Comparison of ENCODE assay signal across 8 cellular contexts in the genomic region with DNA sequence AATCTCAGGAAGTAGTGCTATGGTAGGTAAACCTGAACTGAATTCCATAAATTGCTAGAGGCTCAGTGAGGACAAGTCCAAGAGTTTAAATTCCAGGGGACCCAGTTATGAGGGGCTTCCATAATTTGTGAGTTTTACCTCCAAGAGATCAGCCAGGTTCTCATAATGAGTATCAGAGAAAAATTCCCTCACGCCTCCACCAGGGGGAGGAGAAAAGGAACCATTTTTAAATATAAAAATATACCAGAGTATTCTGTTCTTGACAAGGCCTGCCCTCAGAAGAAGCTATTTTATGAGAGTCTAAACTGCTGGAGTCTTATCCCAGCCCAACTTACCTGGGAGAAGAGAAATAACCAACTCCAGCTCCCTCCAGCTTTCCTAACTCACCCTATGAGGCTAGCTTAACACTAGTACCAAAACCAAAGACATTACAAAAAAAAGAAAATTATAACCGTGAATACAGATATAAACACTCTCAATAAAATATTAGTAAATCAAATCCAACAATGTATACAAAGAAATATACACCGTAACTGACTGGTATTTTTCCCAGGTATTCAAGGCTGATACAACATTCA.
DNase-seq lines count a peak whose midpoint lies in the region; ATAC-seq and TF ChIP-seq lines count a peak whose summit lies in the region.

No MANE protein-coding gene starts in this region.

- no peaks in the 10 kb centered on the region for H3K9me3 ChIP-seq in Caco-2
- peaks cover 6% of the 10 kb centered on the region for H3K9me3 ChIP-seq in RWPE2 (ENCODE audit: severe bottlenecking)
- no peaks in the 10 kb centered on the region for H3K9me3 ChIP-seq in hepatocyte (ENCODE audit: low read depth)

- H3K27me3 Mint-ChIP-seq in Caco-2 (ENCODE audit: insufficient read depth, unreplicated experiment) (no peaks in the 10 kb centered on the region), GM23338 (ENCODE audit: insufficient read depth, low read depth, poor library complexity) (no peaks in the 10 kb centered on the region)
- H3K27me3 Mint-ChIP-seq in effector memory CD8-positive, alpha-beta T cell: peaks cover 11 to 14% of the 10 kb centered on the region in 2 donors

- no peak overlapping the region for H3K27ac Mint-ChIP-seq in Caco-2 (ENCODE audit: unreplicated experiment)
- no peak overlapping the region for H3K27ac Mint-ChIP-seq in GM23338
- H3K27ac Mint-ChIP-seq in effector memory CD8-positive, alpha-beta T cell: no peak overlapping the region

- peaks cover under 1% of the 10 kb centered on the region for H3K4me1 Mint-ChIP-seq in Caco-2 (ENCODE audit: low read depth, unreplicated experiment)
- H3K4me1 Mint-ChIP-seq in GM23338: no peaks in the 10 kb centered on the region
- H3K4me1 Mint-ChIP-seq in effector memory CD8-positive, alpha-beta T cell (ENCODE audit: low read depth in 2 of 2): no peaks in the 10 kb centered on the region

- BruUV-seq in Caco-2 (replicated peaks; lab: Mats Ljungman, UMichigan): no TSS peak

- intact Hi-C loops in Caco-2 (cut with micrococcal nuclease; ENCODE audit: unreplicated experiment): loop anchor here (5.0 to 10.0 kb wide), 2 partner anchors 146 to 221 kb away; no protein-coding TSS in a partner anchor

- H3K4me2 ChIP-seq in GM23338 (no peak overlapping the region), hepatocyte (no peak overlapping the region)

- H4K20me1 ChIP-seq in GM23338 (replicated peaks; ENCODE audit: insufficient read depth) (no peaks in the 10 kb centered on the region), hepatocyte (ENCODE audit: insufficient read depth, poor library complexity, severe bottlenecking) (no peaks in the 10 kb centered on the region)

- H3K27me3 ChIP-seq in Caco-2 (replicated peaks; ENCODE audit: control insufficient read depth, insufficient read depth, low read length): no peaks in the 10 kb centered on the region
- no peaks in the 10 kb centered on the region for H3K27me3 ChIP-seq in GM23338 (ENCODE audit: insufficient read depth)
- H3K27me3 ChIP-seq in RWPE2 (ENCODE audit: insufficient read depth, poor library complexity, severe bottlenecking): no peaks in the 10 kb centered on the region
- H3K27me3 ChIP-seq in hepatocyte: no peaks in the 10 kb centered on the region

- H3K27ac ChIP-seq in GM23338 (ENCODE audit: low read depth) (no peak overlapping the region), RWPE2 (ENCODE audit: poor library complexity, severe bottlenecking) (no peak overlapping the region), hepatocyte (no peak overlapping the region)

- POLR2A ChIA-PET in Caco-2 (lab: Charles Lee): no interaction called here

- H3K9me2 ChIP-seq in GM23338 (ENCODE audit: insufficient read depth) (no peaks in the 10 kb centered on the region), hepatocyte (replicated peaks; ENCODE audit: insufficient read depth) (no peaks in the 10 kb centered on the region)

- WGBS in hepatocyte (ENCODE audit: low lambda C conversion rate, missing lambda C conversion rate): 94% methylated on average over 3 of the region's 3 CpGs

- peaks cover 13% of the 10 kb centered on the region for H3K9me3 Mint-ChIP-seq in Caco-2 (ENCODE audit: unreplicated experiment)
- H3K9me3 Mint-ChIP-seq in GM23338: no peaks in the 10 kb centered on the region; the same call in 2 of the 3 replicates
- H3K9me3 Mint-ChIP-seq in effector memory CD8-positive, alpha-beta T cell: peaks cover 0 to 4% of the 10 kb centered on the region in 2 donors

- peak; percentile 40 to 54 for TF ChIP-seq CTCF in Caco-2 (IDR thresholded peaks at IDR 0.05; ENCODE audit: insufficient read depth in 1 of 2, low read depth in 1 of 2, low read length in 1 of 2, severe bottlenecking in 1 of 2, unreplicated experiment in 1 of 2)
- TF ChIP-seq CTCF in GM23338 (conservative IDR thresholded peaks at IDR 0.05; ENCODE audit: low read depth in 2 of 2): peak; percentile 47 to 68; a peak in 3 of 4 replicates
- TF ChIP-seq CTCF in RWPE2 (IDR thresholded peaks at IDR 0.05; ENCODE audit: poor library complexity, severe bottlenecking): peak; percentile 44
- TF ChIP-seq CTCF in hepatocyte (IDR thresholded peaks at IDR 0.05; ENCODE audit: poor library complexity): peak; percentile 23

- CTCF ChIA-PET in Caco-2 (lab: Charles Lee): interaction anchor here (0.9 kb wide), 1 partner anchor 185 kb away, joined by 3 read pairs; no protein-coding TSS in a partner anchor

- no peaks in the 10 kb centered on the region for H3F3A ChIP-seq in GM23338 (replicated peaks; ENCODE audit: low read depth)

- H3K4me1 ChIP-seq in Caco-2: peaks cover 7% of the 10 kb centered on the region; the same call in 1 of the 2 replicates
- no peaks in the 10 kb centered on the region for H3K4me1 ChIP-seq in GM23338 (ENCODE audit: insufficient read depth)
- H3K4me1 ChIP-seq in RWPE2 (ENCODE audit: insufficient read depth, poor library complexity, severe bottlenecking): no peaks in the 10 kb centered on the region
- H3K4me1 ChIP-seq in hepatocyte (ENCODE audit: insufficient read depth): no peaks in the 10 kb centered on the region

- no peak overlapping the region for H3K4me3 ChIP-seq in Caco-2 (ENCODE audit: low read depth, low read length)
- no peak overlapping the region for H3K4me3 ChIP-seq in GM23338
- no peak overlapping the region for H3K4me3 ChIP-seq in RWPE2 (ENCODE audit: severe bottlenecking)
- no peak overlapping the region for H3K4me3 ChIP-seq in hepatocyte

- no peaks in the 10 kb centered on the region for H3K36me3 ChIP-seq in Caco-2 (ENCODE audit: control insufficient read depth, insufficient read depth, low read length)
- H3K36me3 ChIP-seq in GM23338 (ENCODE audit: insufficient read depth): no peaks in the 10 kb centered on the region
- no peaks in the 10 kb centered on the region for H3K36me3 ChIP-seq in RWPE2 (ENCODE audit: low read depth)
- no peaks in the 10 kb centered on the region for H3K36me3 ChIP-seq in hepatocyte (replicated peaks; ENCODE audit: insufficient read depth, low read depth)

- no peaks in the 10 kb centered on the region for H3K36me3 Mint-ChIP-seq in Caco-2 (ENCODE audit: insufficient read depth, unreplicated experiment)
- no peaks in the 10 kb centered on the region for H3K36me3 Mint-ChIP-seq in GM23338 (ENCODE audit: low read depth)
- no peaks in the 10 kb centered on the region for H3K36me3 Mint-ChIP-seq in effector memory CD8-positive, alpha-beta T cell (ENCODE audit: insufficient read depth)

- H3K79me2 ChIP-seq in GM23338 (replicated peaks; ENCODE audit: insufficient read depth): no peaks in the 10 kb centered on the region
- H3K79me2 ChIP-seq in hepatocyte: no peaks in the 10 kb centered on the region

- H3K4me3 Mint-ChIP-seq in Caco-2 (ENCODE audit: unreplicated experiment) (no peak overlapping the region), GM23338 (no peak overlapping the region)
- H3K4me3 Mint-ChIP-seq in effector memory CD8-positive, alpha-beta T cell: no peak overlapping the region

- peak in 1 of 2 experiments; percentile 16 for DNase-seq in Caco-2
- peak; percentile 67 for DNase-seq in GM23338 (ENCODE audit: low spot score)
- DNase-seq in RWPE2 (ENCODE audit: low spot score): no peak
- DNase-seq in hepatocyte (ENCODE audit: low spot score): no peak
- no peak for DNase-seq in stimulated activated CD8-positive, alpha-beta memory T cell treated with anti-CD3 and anti-CD28 coated beads, Interleukin-4, amount 100 ng/mL, for 48 hours
- no peak for DNase-seq in ecto neural progenitor cell (ENCODE audit: low spot score)
- DNase-seq in effector memory CD8-positive, alpha-beta T cell: no peak
- DNase-seq in NCI-H187 (lab: John Stamatoyannopoulos, UW): no peak

- ATAC-seq in GM23338: no peak
- no peak for ATAC-seq in RWPE2 (ENCODE audit: low read depth)
- no peak for ATAC-seq in effector memory CD8-positive, alpha-beta T cell (replicated peaks)

- H2AFZ ChIP-seq in GM23338 (no peak overlapping the region), hepatocyte (no peak overlapping the region)

TF ChIP-seq in GM23338, 12 proteins besides CTCF, POLR2A, EP300 and RAD21:
- TF ChIP-seq EZH2phosphoT487 (IDR thresholded peaks at IDR 0.05; ENCODE audit: unreplicated experiment) (no peak), ZNF114 (CRISPR knock-in tag; IDR thresholded peaks at IDR 0.05) (no peak)
- TF ChIP-seq, protein P1, sequence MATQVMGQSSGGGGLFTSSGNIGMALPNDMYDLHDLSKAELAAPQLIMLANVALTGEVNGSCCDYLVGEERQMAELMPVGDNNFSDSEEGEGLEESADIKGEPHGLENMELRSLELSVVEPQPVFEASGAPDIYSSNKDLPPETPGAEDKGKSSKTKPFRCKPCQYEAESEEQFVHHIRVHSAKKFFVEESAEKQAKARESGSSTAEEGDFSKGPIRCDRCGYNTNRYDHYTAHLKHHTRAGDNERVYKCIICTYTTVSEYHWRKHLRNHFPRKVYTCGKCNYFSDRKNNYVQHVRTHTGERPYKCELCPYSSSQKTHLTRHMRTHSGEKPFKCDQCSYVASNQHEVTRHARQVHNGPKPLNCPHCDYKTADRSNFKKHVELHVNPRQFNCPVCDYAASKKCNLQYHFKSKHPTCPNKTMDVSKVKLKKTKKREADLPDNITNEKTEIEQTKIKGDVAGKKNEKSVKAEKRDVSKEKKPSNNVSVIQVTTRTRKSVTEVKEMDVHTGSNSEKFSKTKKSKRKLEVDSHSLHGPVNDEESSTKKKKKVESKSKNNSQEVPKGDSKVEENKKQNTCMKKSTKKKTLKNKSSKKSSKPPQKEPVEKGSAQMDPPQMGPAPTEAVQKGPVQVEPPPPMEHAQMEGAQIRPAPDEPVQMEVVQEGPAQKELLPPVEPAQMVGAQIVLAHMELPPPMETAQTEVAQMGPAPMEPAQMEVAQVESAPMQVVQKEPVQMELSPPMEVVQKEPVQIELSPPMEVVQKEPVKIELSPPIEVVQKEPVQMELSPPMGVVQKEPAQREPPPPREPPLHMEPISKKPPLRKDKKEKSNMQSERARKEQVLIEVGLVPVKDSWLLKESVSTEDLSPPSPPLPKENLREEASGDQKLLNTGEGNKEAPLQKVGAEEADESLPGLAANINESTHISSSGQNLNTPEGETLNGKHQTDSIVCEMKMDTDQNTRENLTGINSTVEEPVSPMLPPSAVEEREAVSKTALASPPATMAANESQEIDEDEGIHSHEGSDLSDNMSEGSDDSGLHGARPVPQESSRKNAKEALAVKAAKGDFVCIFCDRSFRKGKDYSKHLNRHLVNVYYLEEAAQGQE (IDR thresholded peaks at IDR 0.05; ENCODE audit: unreplicated experiment): no peak
- TF ChIP-seq, protein P2, sequence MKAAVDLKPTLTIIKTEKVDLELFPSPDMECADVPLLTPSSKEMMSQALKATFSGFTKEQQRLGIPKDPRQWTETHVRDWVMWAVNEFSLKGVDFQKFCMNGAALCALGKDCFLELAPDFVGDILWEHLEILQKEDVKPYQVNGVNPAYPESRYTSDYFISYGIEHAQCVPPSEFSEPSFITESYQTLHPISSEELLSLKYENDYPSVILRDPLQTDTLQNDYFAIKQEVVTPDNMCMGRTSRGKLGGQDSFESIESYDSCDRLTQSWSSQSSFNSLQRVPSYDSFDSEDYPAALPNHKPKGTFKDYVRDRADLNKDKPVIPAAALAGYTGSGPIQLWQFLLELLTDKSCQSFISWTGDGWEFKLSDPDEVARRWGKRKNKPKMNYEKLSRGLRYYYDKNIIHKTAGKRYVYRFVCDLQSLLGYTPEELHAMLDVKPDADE (IDR thresholded peaks at IDR 0.05): no peak
TF ChIP-seq in GM23338: peak in this region for 0.
